18 cellular contexts compared by ENCODE assay signal in the genomic region with DNA sequence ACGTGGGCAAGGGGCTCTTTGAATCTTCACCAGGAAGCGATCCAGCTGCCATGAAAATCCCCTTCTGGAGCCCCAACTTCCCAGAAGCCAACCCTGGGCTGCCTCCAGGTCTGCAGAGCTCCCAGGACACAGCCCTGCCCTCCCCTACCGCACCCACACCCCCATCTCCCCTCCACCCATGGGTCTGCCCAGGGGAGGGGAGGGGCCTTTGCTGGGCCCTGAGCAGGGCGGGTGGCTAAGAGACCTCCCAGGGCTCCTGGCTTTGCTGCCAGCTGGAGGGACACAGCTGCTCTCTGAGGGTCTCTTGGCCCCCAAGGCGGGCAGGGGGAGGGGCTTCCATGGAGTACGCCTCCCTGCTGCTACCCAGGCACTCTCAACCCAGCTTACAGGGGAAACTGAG.
DNase-seq lines count a peak whose midpoint lies in the region; ATAC-seq and TF ChIP-seq lines count a peak whose summit lies in the region.
"Had no signal": no experiment of that assay in that cellular context is flagged by ENCODE, and none has a peak within 500 bp of the region (broad histone marks: within the 10 kb centered on the region; RNA-seq: fewer than 3 reads in every experiment).

No MANE protein-coding gene starts in this region.

- peaks cover 19 to 81% (median 61%) of the 10 kb centered on the region in 10 experiments for H3K4me1 ChIP-seq in BLaER1 treated with 17β-estradiol and CSF1 and Interleukin-3, amounts not matched to agents 10 nM and 100 nM
- H3K4me1 ChIP-seq in PC-9 (replicated peaks; ENCODE audit: insufficient read depth) (peaks cover 65% of the 10 kb centered on the region), lower lobe of right lung (peaks cover 15% of the 10 kb centered on the region), breast epithelium (peaks cover 4 to 12% of the 10 kb centered on the region in 2 donors)

- no peaks in the 10 kb centered on the region for H3K36me3 ChIP-seq in BLaER1 treated with 17β-estradiol and CSF1 and Interleukin-3, amounts not matched to agents 10 nM and 100 nM
- H3K36me3 ChIP-seq in PC-9 (ENCODE audit: low read depth) = no peaks in the 10 kb centered on the region
- no peaks in the 10 kb centered on the region for H3K36me3 ChIP-seq in lower lobe of right lung
- H3K36me3 ChIP-seq in breast epithelium = no peaks in the 10 kb centered on the region

- peaks cover 5% of the 10 kb centered on the region for H3K9me3 Mint-ChIP-seq in mesothelial cell of epicardium
- H3K9me3 Mint-ChIP-seq: CD4-positive, alpha-beta T cell had no signal

- TF ChIP-seq CTCF in PC-9 (conservative IDR thresholded peaks at IDR 0.05) = no peak
- TF ChIP-seq CTCF in lower lobe of right lung (IDR thresholded peaks at IDR 0.05) = no peak
- no peak for TF ChIP-seq CTCF in mesothelial cell of epicardium (IDR thresholded peaks at IDR 0.05; ENCODE audit: unreplicated experiment)
- TF ChIP-seq CTCF in breast epithelium (IDR thresholded peaks at IDR 0.05) = no peak

- in situ Hi-C loops in ACHN (cut with HindIII; ENCODE audit: low pct_ligation_motif_present, low pct_unique_long_range_greater_than_20kb, low sequenced_read_pairs) = no loop called here

- POLR2A ChIA-PET in PC-9 (lab: Charles Lee; ENCODE audit: unreplicated experiment) = no interaction called here

- H3K79me2 ChIP-seq in PC-9 (ENCODE audit: low read depth) = no peaks in the 10 kb centered on the region

- intact Hi-C loops in PC-9 (cut with micrococcal nuclease; ENCODE audit: unreplicated experiment) (no loop called here), lower lobe of right lung (cut with DNase I) (no loop called here), breast epithelium (cut with DNase I; ENCODE audit: low total_unique reads) (loop anchor here (5.0 kb wide), 2 partner anchors 171 to 516 kb away; no protein-coding TSS in a partner anchor)

- no TSS peak for BruUV-seq in PC-9 (replicated peaks; lab: Mats Ljungman, UMichigan)

- no peak for TF ChIP-seq POLR2A in breast epithelium (IDR thresholded peaks at IDR 0.05)

- H3K27me3 Mint-ChIP-seq in mesothelial cell of epicardium (ENCODE audit: low read depth) = peaks cover 2% of the 10 kb centered on the region

- ATAC-seq in lower lobe of right lung = peak; percentile 15 to 29
- ATAC-seq: HepG2 had no signal

- peaks cover 7 to 15% (median 11%) of the 10 kb centered on the region in 11 experiments; a peak in 19 of 22 replicates for H3K9me3 ChIP-seq in BLaER1 treated with 17β-estradiol and CSF1 and Interleukin-3, amounts not matched to agents 10 nM and 100 nM (replicated peaks in 1 of 11)
- H3K9me3 ChIP-seq in PC-9 (ENCODE audit: insufficient read depth, low read depth) = 0 out of 2 replicates have a peak, but pooled peaks cover 8% of the 10 kb centered on the region
- H3K9me3 ChIP-seq in lower lobe of right lung = peaks cover 4% of the 10 kb centered on the region
- H3K9me3 ChIP-seq in breast epithelium = no peaks in the 10 kb centered on the region

- peaks cover 36% of the 10 kb centered on the region for H3F3A ChIP-seq in PC-9 (ENCODE audit: insufficient read depth, low read depth)

- no peaks in the 10 kb centered on the region for H3K9me2 ChIP-seq in PC-9 (ENCODE audit: insufficient read depth)

- H3K4me3 Mint-ChIP-seq in mesothelial cell of epicardium = no peak overlapping the region
- H3K4me3 Mint-ChIP-seq: B cell; CD4-positive, alpha-beta T cell; H9; IgD-negative memory B cell had no signal

- peaks cover 0 to 36% (median 5%) of the 10 kb centered on the region in 11 experiments; a peak in 8 of 22 replicates for H4K20me1 ChIP-seq in BLaER1 treated with 17β-estradiol and CSF1 and Interleukin-3, amounts not matched to agents 10 nM and 100 nM
- no peaks in the 10 kb centered on the region for H4K20me1 ChIP-seq in PC-9 (ENCODE audit: insufficient read depth)

- peaks cover 10% of the 10 kb centered on the region for H3K4me1 Mint-ChIP-seq in mesothelial cell of epicardium
- H3K4me1 Mint-ChIP-seq: B cell had no signal

- H3K27ac ChIP-seq in BLaER1 treated with 17β-estradiol and CSF1 and Interleukin-3, amounts not matched to agents 10 nM and 100 nM = peak overlapping the region in 6 of 11 experiments; percentile 7 to 52 (median 42); a peak in 6 of 22 replicates
- H3K27ac ChIP-seq in PC-9 (no peak overlapping the region), lower lobe of right lung (peak overlapping the region; percentile 24), breast epithelium (no peak overlapping the region)
- H3K27ac ChIP-seq: 22Rv1, C4-2B had no signal

- peak overlapping the region in 1 of 11 experiments; percentile 11; a peak in 1 of 22 replicates for H3K9ac ChIP-seq in BLaER1 treated with 17β-estradiol and CSF1 and Interleukin-3, amounts not matched to agents 10 nM and 100 nM

- H3K27ac Mint-ChIP-seq in mesothelial cell of epicardium = no peak overlapping the region
- H3K27ac Mint-ChIP-seq: B cell; CD4-positive, alpha-beta T cell; IgD-negative memory B cell had no signal

- CTCF ChIA-PET in PC-9 (lab: Charles Lee) = no interaction called here

- H3K36me3 Mint-ChIP-seq in mesothelial cell of epicardium = no peaks in the 10 kb centered on the region
- H3K36me3 Mint-ChIP-seq: IgD-negative memory B cell had no signal

- H3K27me3 ChIP-seq in BLaER1 treated with 17β-estradiol and CSF1 and Interleukin-3, amounts not matched to agents 10 nM and 100 nM = peaks cover 0 to 11% (median 0%) of the 10 kb centered on the region in 11 experiments; a peak in 5 of 22 replicates
- H3K27me3 ChIP-seq in PC-9 (ENCODE audit: insufficient read depth, low read depth) (no peaks in the 10 kb centered on the region), lower lobe of right lung (ENCODE audit: low read depth) (no peaks in the 10 kb centered on the region), breast epithelium (no peaks in the 10 kb centered on the region)

- no peak overlapping the region for H2AFZ ChIP-seq in PC-9

- peak overlapping the region; percentile 53 to 87 (median 71); a peak in 21 of 22 replicates for H3K4me2 ChIP-seq in BLaER1 treated with 17β-estradiol and CSF1 and Interleukin-3, amounts not matched to agents 10 nM and 100 nM
- H3K4me2 ChIP-seq in PC-9 = peak overlapping the region; percentile 64

- DNase-seq in NCI-H1092 treated with DMSO at 0.1 percent for 48 hours (lab: John Stamatoyannopoulos, UW) (peak; percentile 7), NCI-H1092 (lab: John Stamatoyannopoulos, UW) (no peak), PC-9 (no peak), lower lobe of right lung (no peak), ACHN (no peak), mesothelial cell of epicardium (ENCODE audit: low spot score in 2 of 2, unreplicated experiment in 2 of 2) (no peak), breast epithelium (ENCODE audit: low spot score in 2 of 2) (no peak)
- DNase-seq: CD4-positive, alpha-beta T cell; COR-L47; GOT3; H9; KBM-7 had no signal

- H3K4me3 ChIP-seq in BLaER1 treated with 17β-estradiol and CSF1 and Interleukin-3, amounts not matched to agents 10 nM and 100 nM = 0 out of 20 replicates have a peak overlapping the region, but pooled peaks of 1 of the 10 experiments have one; percentile 11
- H3K4me3 ChIP-seq in PC-9 (no peak overlapping the region), lower lobe of right lung (no peak overlapping the region), breast epithelium (no peak overlapping the region)

Comparison
In these comparisons a context has a peak if more than half of its experiments do, and no peak if none do; other contexts are left out.
1. H3K27ac ChIP-seq: peak in BLaER1 treated with 17β-estradiol and CSF1 and Interleukin-3, amounts not matched to agents 10 nM and 100 nM (6 of 11) and lower lobe of right lung (single experiment); none in PC-9 (single experiment) and breast epithelium (0 of 2).